In genomic region chr10:108791794-108792474, GRCh38 we compare ENCODE assay signal across 2 cellular contexts.
TF ChIP-seq lines count a peak whose summit lies in the region.

No MANE protein-coding gene starts in this region.

TF ChIP-seq in HepG2, 621 proteins besides CTCF, POLR2A, EP300 and RAD21:
- no peak for TF ChIP-seq KDM1A (CRISPR knock-in tag; IDR thresholded peaks at IDR 0.05)
- TF ChIP-seq ZBTB43 (CRISPR knock-in tag; conservative IDR thresholded peaks at IDR 0.05), result no peak
- no peak for TF ChIP-seq RNF2 (conservative IDR thresholded peaks at IDR 0.05; ENCODE audit: low read depth)
- peak; percentile 42; the same call in 1 of the 2 replicates for TF ChIP-seq CEBPB (IDR thresholded peaks at IDR 0.05; ENCODE audit: borderline replicate concordance, low read depth, low read length)
- 0 out of 2 replicates have a peak, but pooled peaks have one; percentile 18 for TF ChIP-seq ATF7 (IDR thresholded peaks at IDR 0.05)
- no peak for TF ChIP-seq ATF7 (CRISPR knock-in tag; IDR thresholded peaks at IDR 0.05)
- TF ChIP-seq ZBTB44 (CRISPR knock-in tag; IDR thresholded peaks at IDR 0.05), result no peak
- TF ChIP-seq ZNF234 (CRISPR knock-in tag; conservative IDR thresholded peaks at IDR 0.05), result no peak

TF ChIP-seq in IMR-90, 13 proteins besides CTCF, POLR2A, EP300 and RAD21:
- no peak for TF ChIP-seq MAFK (IDR thresholded peaks at IDR 0.05; ENCODE audit: low read depth, low read length)
- peak; percentile 87 for TF ChIP-seq CEBPB (IDR thresholded peaks at IDR 0.05; ENCODE audit: low read depth, low read length)
TF ChIP-seq in IMR-90: peak in this region for 1.
